Comparison of ENCODE assay signal across 27 cellular contexts in genomic region chr1:211535338-211535737, GRCh38. TPM values are rescaled to one million over a fixed set of nuclear protein-coding genes. Genes with fewer than 3 reads are reported as not detected.
"Had no signal": no experiment of that assay in that cellular context is flagged by ENCODE, and none has a peak within 500 bp of the region (broad histone marks: within the 10 kb centered on the region; RNA-seq: fewer than 3 reads in every experiment).

No MANE protein-coding gene starts in this region.

- H3K4me3 ChIP-seq: colonic mucosa, gastrocnemius medialis, heart left ventricle, hepatocyte, left ventricle myocardium inferior, lung, mucosa of descending colon, thoracic aorta, tibial nerve, upper lobe of left lung had no signal

- ATAC-seq: esophagus mucosa; gastrocnemius medialis; heart left ventricle; left cardiac atrium; mucosa of descending colon; sciatic nerve; stimulated activated naive B cell treated with anti-CD40 and anti-IgM and Interleukin-4, amounts not matched to agents 10 μg/mL and 1 μg/mL and 100 μg/mL, for 72 hours had no signal

- H3K27ac ChIP-seq: colonic mucosa, epithelial cell of prostate, gastrocnemius medialis, heart left ventricle, hepatocyte, left ventricle myocardium inferior, neutrophil, parathyroid adenoma, thoracic aorta, tibial nerve, upper lobe of left lung had no signal

- H3K36me3 ChIP-seq: colonic mucosa, gastrocnemius medialis, heart left ventricle, left ventricle myocardium inferior, neutrophil, thoracic aorta, tibial nerve, upper lobe of left lung had no signal

- H3K27me3 ChIP-seq: colonic mucosa, gastrocnemius medialis, heart left ventricle, hepatocyte, neutrophil, tibial nerve, upper lobe of left lung had no signal

- H3K9me3 ChIP-seq: colonic mucosa, gastrocnemius medialis, heart left ventricle, left ventricle myocardium inferior, mucosa of descending colon, neutrophil, thoracic aorta, tibial nerve, upper lobe of left lung had no signal

- H3K4me1 ChIP-seq: colonic mucosa, parathyroid adenoma, tibial nerve, upper lobe of left lung had no signal

- DNase-seq: colonic mucosa; effector CD8-positive, alpha-beta T cell; endodermal cell; foreskin fibroblast; gastrocnemius medialis; heart left ventricle; kidney; left cardiac atrium; left ventricle myocardium inferior; mesenchymal stem cell; mucosa of descending colon; naive B cell; stimulated activated naive B cell treated with anti-CD40 and anti-IgM and Interleukin-4, amounts not matched to agents 10 μg/mL and 1 μg/mL and 100 μg/mL, for 72 hours; upper lobe of left lung had no signal

RNA-seq across cellular contexts. Expression of gene RD3, which starts 43.4 kb away (rescaled TPM):
- total RNA-seq: chondrocyte; esophagus mucosa; heart left ventricle; hepatocyte; left cardiac atrium; left ventricle myocardium inferior; mucosa of descending colon; natural killer cell treated with Interleukin-12 subunit alpha and Interleukin-12 subunit beta and Interleukin-15 and Interleukin-18, amount 100 ng/mL, for 72 hours; osteoblast; progenitor cell of endocrine pancreas; sciatic nerve had no signal
